ENCODE assay signal across 1 cellular context in genomic region chr15:97177135-97177704, GRCh38.
TF ChIP-seq lines count a peak whose summit lies in the region.

No MANE protein-coding gene starts in this region.

TF ChIP-seq in HEK293T, 16 proteins besides CTCF, POLR2A, EP300 and RAD21 (continued from another document):
- TF ChIP-seq CTBP1 (IDR thresholded peaks at IDR 0.05; ENCODE audit: borderline replicate concordance) (no peak), TARDBP (IDR thresholded peaks at IDR 0.05) (no peak), ARNT (IDR thresholded peaks at IDR 0.05) (no peak), LEF1 (IDR thresholded peaks at IDR 0.05; ENCODE audit: borderline replicate concordance) (no peak)
